In genomic region chr20:33992923-33993799, GRCh38 we compare ENCODE assay signal across 8 cellular contexts. TPM values are rescaled to one million over a fixed set of nuclear protein-coding genes. Genes with fewer than 3 reads are reported as not detected.
DNase-seq lines count a peak whose midpoint lies in the region; ATAC-seq and TF ChIP-seq lines count a peak whose summit lies in the region.

No MANE protein-coding gene starts in this region.

- H3K27me3 Mint-ChIP-seq in activated CD4-positive, alpha-beta T cell treated with anti-CD3 and anti-CD28 coated beads, Interleukin-2, amount 10 ng/mL, durations not matched to agents 24 days and 14 days: no peaks in the 10 kb centered on the region

- H3K4me1 Mint-ChIP-seq in activated CD4-positive, alpha-beta T cell treated with anti-CD3 and anti-CD28 coated beads, Interleukin-2, amount 10 ng/mL, durations not matched to agents 24 days and 14 days: peaks cover 49% of the 10 kb centered on the region

- H3K4me1 ChIP-seq in BLaER1 treated with 17β-estradiol and CSF1 and Interleukin-3, amounts not matched to agents 10 nM and 100 nM: peaks cover 42 to 56% (median 50%) of the 10 kb centered on the region in 10 experiments
- H3K4me1 ChIP-seq in colonic mucosa: peaks cover 21% of the 10 kb centered on the region

- H3K4me3 Mint-ChIP-seq in activated CD4-positive, alpha-beta T cell treated with anti-CD3 and anti-CD28 coated beads, Interleukin-2, amount 10 ng/mL, durations not matched to agents 24 days and 14 days: peak overlapping the region; percentile 83

- peaks cover 4 to 22% (median 16%) of the 10 kb centered on the region in 11 experiments; a peak in 18 of 22 replicates for H3K36me3 ChIP-seq in BLaER1 treated with 17β-estradiol and CSF1 and Interleukin-3, amounts not matched to agents 10 nM and 100 nM
- H3K36me3 ChIP-seq in colonic mucosa: no peaks in the 10 kb centered on the region

- DNase-seq in NCI-H526 (lab: John Stamatoyannopoulos, UW): peak; percentile 99 to 100
- peak; percentile 100 for DNase-seq in activated CD4-positive, alpha-beta T cell treated with anti-CD3 and anti-CD28 coated beads, Interleukin-2, amount 10 ng/mL, durations not matched to agents 24 days and 14 days
- peak; percentile 100 for DNase-seq in colonic mucosa
- peak; percentile 97 to 99 (median 98) for DNase-seq in stimulated activated CD4-positive, alpha-beta T cell treated with anti-CD3 and anti-CD28 coated beads, Interleukin-1b, Interleukin-23, amount 100 ng/mL, for 24 hours (ENCODE audit: low read depth in 4 of 4, low spot score in 1 of 4)

- H3K4me3 ChIP-seq in BLaER1 treated with 17β-estradiol and CSF1 and Interleukin-3, amounts not matched to agents 10 nM and 100 nM: peak overlapping the region; percentile 79 to 97 (median 89)
- H3K4me3 ChIP-seq in colonic mucosa: peak overlapping the region; percentile 87

- peak; percentile 74 for ATAC-seq in GM19328 (IDR thresholded peaks at IDR 0.05; ENCODE audit: unreplicated experiment)
- ATAC-seq in HG03469 (IDR thresholded peaks at IDR 0.05; ENCODE audit: unreplicated experiment): peak; percentile 47

- peak overlapping the region; percentile 96 for H3K27ac Mint-ChIP-seq in activated CD4-positive, alpha-beta T cell treated with anti-CD3 and anti-CD28 coated beads, Interleukin-2, amount 10 ng/mL, durations not matched to agents 24 days and 14 days

- peaks cover 38 to 44% (median 40%) of the 10 kb centered on the region in 11 experiments for H4K20me1 ChIP-seq in BLaER1 treated with 17β-estradiol and CSF1 and Interleukin-3, amounts not matched to agents 10 nM and 100 nM

- peak overlapping the region; percentile 94 to 98 (median 97) for H3K27ac ChIP-seq in BLaER1 treated with 17β-estradiol and CSF1 and Interleukin-3, amounts not matched to agents 10 nM and 100 nM
- H3K27ac ChIP-seq in colonic mucosa (peak overlapping the region; percentile 99), layer of hippocampus (ENCODE audit: low read depth, low read length) (peak overlapping the region; percentile 99)

- H3K9me3 Mint-ChIP-seq in activated CD4-positive, alpha-beta T cell treated with anti-CD3 and anti-CD28 coated beads, Interleukin-2, amount 10 ng/mL, durations not matched to agents 24 days and 14 days: no peaks in the 10 kb centered on the region

- H3K4me2 ChIP-seq in BLaER1 treated with 17β-estradiol and CSF1 and Interleukin-3, amounts not matched to agents 10 nM and 100 nM: peak overlapping the region; percentile 92 to 97 (median 95)

- H3K9me3 ChIP-seq in BLaER1 treated with 17β-estradiol and CSF1 and Interleukin-3, amounts not matched to agents 10 nM and 100 nM (replicated peaks in 1 of 11): no peaks in the 10 kb centered on the region
- H3K9me3 ChIP-seq in colonic mucosa: no peaks in the 10 kb centered on the region

- no peak for TF ChIP-seq CTCF in colonic mucosa (IDR thresholded peaks at IDR 0.05)

- no peaks in the 10 kb centered on the region for H3K27me3 ChIP-seq in BLaER1 treated with 17β-estradiol and CSF1 and Interleukin-3, amounts not matched to agents 10 nM and 100 nM
- H3K27me3 ChIP-seq in colonic mucosa: no peaks in the 10 kb centered on the region
- no peaks in the 10 kb centered on the region for H3K27me3 ChIP-seq in layer of hippocampus (ENCODE audit: control insufficient read depth, insufficient read depth, low read length)

- peak overlapping the region; percentile 93 to 99 (median 97) for H3K9ac ChIP-seq in BLaER1 treated with 17β-estradiol and CSF1 and Interleukin-3, amounts not matched to agents 10 nM and 100 nM
- peak overlapping the region; percentile 94 to 98 for H3K9ac ChIP-seq in colonic mucosa (ENCODE audit: low read depth in 2 of 2, low read length in 2 of 2)

- intact Hi-C loops in activated CD4-positive, alpha-beta T cell treated with anti-CD3 and anti-CD28 coated beads, Interleukin-2, amount 10 ng/mL, durations not matched to agents 24 days and 14 days (cut with micrococcal nuclease): loop anchor here (1.0 to 10.0 kb wide), 7 partner anchors 119 to 884 kb away; partner anchors contain the start of genes ACSS2, CBFA2T2, CHMP4B and E2F1
- intact Hi-C loops in colonic mucosa (cut with DNase I): loop anchor here (10.0 kb wide), 1 partner anchor 72 kb away; no protein-coding TSS in a partner anchor

- H3K36me3 Mint-ChIP-seq in activated CD4-positive, alpha-beta T cell treated with anti-CD3 and anti-CD28 coated beads, Interleukin-2, amount 10 ng/mL, durations not matched to agents 24 days and 14 days (ENCODE audit: low read depth): peaks cover 24% of the 10 kb centered on the region

RNA-seq across cellular contexts. Expression of gene RALY, which starts 0.6 kb away (rescaled TPM):
- total RNA-seq in activated CD4-positive, alpha-beta T cell treated with anti-CD3 and anti-CD28 coated beads, Interleukin-2, amount 10 ng/mL, durations not matched to agents 24 days and 14 days: 152 and 153 TPM in 2 replicates
- total RNA-seq in colonic mucosa: 100 to 1,000 TPM; 196 to 212 TPM

Comparison
In these comparisons a context has a peak if more than half of its experiments do, and no peak if none do; other contexts are left out.
1. Peak in every context shown above with its lines: DNase-seq, ATAC-seq, H3K4me3 ChIP-seq and H3K27ac ChIP-seq.